ENCODE assay signal across 1 cellular context in the genomic region with DNA sequence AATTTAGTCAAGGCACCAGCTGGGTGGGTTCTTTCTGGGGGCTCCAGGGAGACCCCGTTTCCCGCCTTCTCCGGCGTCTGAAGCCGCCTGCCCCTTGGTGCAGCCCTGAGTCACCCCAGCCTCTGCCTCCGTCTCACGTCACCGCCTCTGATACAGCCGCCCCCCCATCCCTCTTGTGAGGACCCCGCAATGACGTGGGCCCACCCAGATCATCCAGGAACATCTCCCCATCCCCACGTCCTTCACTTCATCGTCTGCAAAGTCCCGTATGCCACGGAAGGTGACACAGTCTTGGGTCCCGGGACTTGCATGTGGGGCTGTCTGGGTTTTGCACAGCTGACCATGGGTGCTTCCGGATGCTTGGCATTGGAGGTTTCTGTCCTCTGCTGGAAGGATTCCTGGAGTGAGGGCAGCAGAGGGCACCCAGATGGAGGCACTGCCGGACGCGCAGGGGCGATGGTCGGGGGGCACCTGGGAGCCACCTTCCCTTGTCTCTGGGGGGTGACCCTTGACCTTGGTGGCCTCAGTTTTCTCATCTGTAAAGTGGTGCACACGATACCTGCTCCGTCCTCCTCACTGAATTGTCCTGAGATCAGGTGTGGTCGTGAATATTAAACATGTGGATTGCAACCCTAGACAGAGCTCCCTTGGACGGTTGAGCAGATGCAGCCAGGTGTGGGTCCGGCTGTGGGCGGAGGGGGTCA.
TF ChIP-seq lines count a peak whose summit lies in the region.

No MANE protein-coding gene starts in this region.

TF ChIP-seq in IMR-90, 13 proteins besides CTCF, POLR2A, EP300 and RAD21:
- no peak for TF ChIP-seq NFE2L2 (IDR thresholded peaks at IDR 0.05; ENCODE audit: low read depth, low read length)
- TF ChIP-seq RFX5 (IDR thresholded peaks at IDR 0.05; ENCODE audit: low read depth, low read length): no peak
- TF ChIP-seq CEBPB (IDR thresholded peaks at IDR 0.05; ENCODE audit: low read depth, low read length): no peak
- TF ChIP-seq, protein P1, sequence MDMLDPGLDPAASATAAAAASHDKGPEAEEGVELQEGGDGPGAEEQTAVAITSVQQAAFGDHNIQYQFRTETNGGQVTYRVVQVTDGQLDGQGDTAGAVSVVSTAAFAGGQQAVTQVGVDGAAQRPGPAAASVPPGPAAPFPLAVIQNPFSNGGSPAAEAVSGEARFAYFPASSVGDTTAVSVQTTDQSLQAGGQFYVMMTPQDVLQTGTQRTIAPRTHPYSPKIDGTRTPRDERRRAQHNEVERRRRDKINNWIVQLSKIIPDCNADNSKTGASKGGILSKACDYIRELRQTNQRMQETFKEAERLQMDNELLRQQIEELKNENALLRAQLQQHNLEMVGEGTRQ (IDR thresholded peaks at IDR 0.05; ENCODE audit: low read depth, low read length): no peak
- no peak for TF ChIP-seq RCOR1 (IDR thresholded peaks at IDR 0.05; ENCODE audit: insufficient replicate concordance, low read length)
- TF ChIP-seq, protein P2, sequence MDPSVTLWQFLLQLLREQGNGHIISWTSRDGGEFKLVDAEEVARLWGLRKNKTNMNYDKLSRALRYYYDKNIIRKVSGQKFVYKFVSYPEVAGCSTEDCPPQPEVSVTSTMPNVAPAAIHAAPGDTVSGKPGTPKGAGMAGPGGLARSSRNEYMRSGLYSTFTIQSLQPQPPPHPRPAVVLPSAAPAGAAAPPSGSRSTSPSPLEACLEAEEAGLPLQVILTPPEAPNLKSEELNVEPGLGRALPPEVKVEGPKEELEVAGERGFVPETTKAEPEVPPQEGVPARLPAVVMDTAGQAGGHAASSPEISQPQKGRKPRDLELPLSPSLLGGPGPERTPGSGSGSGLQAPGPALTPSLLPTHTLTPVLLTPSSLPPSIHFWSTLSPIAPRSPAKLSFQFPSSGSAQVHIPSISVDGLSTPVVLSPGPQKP (IDR thresholded peaks at IDR 0.05; ENCODE audit: borderline replicate concordance, low read depth, low read length): no peak
- no peak for TF ChIP-seq FOS (IDR thresholded peaks at IDR 0.05; ENCODE audit: low read depth, low read length)
- no peak for TF ChIP-seq MAZ (IDR thresholded peaks at IDR 0.05; ENCODE audit: borderline replicate concordance, low read depth, low read length)
- no peak for TF ChIP-seq MXI1 (IDR thresholded peaks at IDR 0.05; ENCODE audit: borderline replicate concordance, low read depth, low read length)
- TF ChIP-seq CHD1 (IDR thresholded peaks at IDR 0.05; ENCODE audit: low read depth, low read length): no peak
- no peak for TF ChIP-seq MAFK (IDR thresholded peaks at IDR 0.05; ENCODE audit: low read depth, low read length)
- TF ChIP-seq SMC3 (IDR thresholded peaks at IDR 0.05; ENCODE audit: low read depth, low read length): no peak
- no peak for TF ChIP-seq BHLHE40 (IDR thresholded peaks at IDR 0.05; ENCODE audit: low read depth, low read length)
